Comparison of ENCODE assay signal across 8 cellular contexts in genomic region chr18:79393181-79393598, GRCh38. TPM values are rescaled to one million over a fixed set of nuclear protein-coding genes. Genes with fewer than 3 reads are reported as not detected.
DNase-seq lines count a peak whose midpoint lies in the region; ATAC-seq lines count a peak whose summit lies in the region.

No MANE protein-coding gene starts in this region.

- H3K27me3 Mint-ChIP-seq in activated CD8-positive, alpha-beta memory T cell treated with anti-CD3 and anti-CD28 coated beads, Interleukin-2, amount 10 ng/mL, durations not matched to agents 7 days and 5 days = peaks cover 57% of the 10 kb centered on the region
- peaks cover 24% of the 10 kb centered on the region for H3K27me3 Mint-ChIP-seq in activated T-helper 1 cell treated with anti-CD3 and anti-CD28 coated beads, Interleukin-12 subunit alpha, Interleukin-12 subunit beta, Interleukin-2, Interleukin-4 antibody, amounts not matched to agents 30 ng/mL and 10 ng/mL and 1 ng/mL, durations not matched to agents 14 hours and 24 hours and 36 hours (ENCODE audit: insufficient read depth)
- peaks cover 28% of the 10 kb centered on the region for H3K27me3 Mint-ChIP-seq in stimulated activated naive CD8-positive, alpha-beta T cell treated with anti-CD3 and anti-CD28 coated beads, Interleukin-15, amount 100 ng/mL, for 72 hours

- no peak overlapping the region for H3K27ac Mint-ChIP-seq in activated CD8-positive, alpha-beta memory T cell treated with anti-CD3 and anti-CD28 coated beads, Interleukin-2, amount 10 ng/mL, durations not matched to agents 7 days and 5 days
- peak overlapping the region; percentile 90 for H3K27ac Mint-ChIP-seq in activated T-helper 1 cell treated with anti-CD3 and anti-CD28 coated beads, Interleukin-12 subunit alpha, Interleukin-12 subunit beta, Interleukin-2, Interleukin-4 antibody, amounts not matched to agents 30 ng/mL and 10 ng/mL and 1 ng/mL, durations not matched to agents 14 hours and 24 hours and 36 hours
- H3K27ac Mint-ChIP-seq in stimulated activated naive CD8-positive, alpha-beta T cell treated with anti-CD3 and anti-CD28 coated beads, Interleukin-15, amount 100 ng/mL, for 72 hours = peak overlapping the region; percentile 94 to 98

- CTCF ChIA-PET in activated CD8-positive, alpha-beta memory T cell treated with anti-CD3 and anti-CD28 coated beads, Interleukin-2, amount 10 ng/mL, durations not matched to agents 7 days and 5 days (lab: Charles Lee) = interaction anchor here (1.0 to 5.0 kb wide), 8 partner anchors 12 to 250 kb away, joined by 3 to 34 read pairs (median 4); no protein-coding TSS in a partner anchor

- peak overlapping the region; percentile 66 for H3K4me3 Mint-ChIP-seq in activated CD8-positive, alpha-beta memory T cell treated with anti-CD3 and anti-CD28 coated beads, Interleukin-2, amount 10 ng/mL, durations not matched to agents 7 days and 5 days
- peak overlapping the region; percentile 85 for H3K4me3 Mint-ChIP-seq in activated T-helper 1 cell treated with anti-CD3 and anti-CD28 coated beads, Interleukin-12 subunit alpha, Interleukin-12 subunit beta, Interleukin-2, Interleukin-4 antibody, amounts not matched to agents 30 ng/mL and 10 ng/mL and 1 ng/mL, durations not matched to agents 14 hours and 24 hours and 36 hours
- peak overlapping the region; percentile 90 to 96 for H3K4me3 Mint-ChIP-seq in stimulated activated naive CD8-positive, alpha-beta T cell treated with anti-CD3 and anti-CD28 coated beads, Interleukin-15, amount 100 ng/mL, for 72 hours

- H3K4me1 Mint-ChIP-seq in activated CD8-positive, alpha-beta memory T cell treated with anti-CD3 and anti-CD28 coated beads, Interleukin-2, amount 10 ng/mL, durations not matched to agents 7 days and 5 days = peaks cover 17% of the 10 kb centered on the region
- H3K4me1 Mint-ChIP-seq in activated T-helper 1 cell treated with anti-CD3 and anti-CD28 coated beads, Interleukin-12 subunit alpha, Interleukin-12 subunit beta, Interleukin-2, Interleukin-4 antibody, amounts not matched to agents 30 ng/mL and 10 ng/mL and 1 ng/mL, durations not matched to agents 14 hours and 24 hours and 36 hours (ENCODE audit: low read depth) = peaks cover 14% of the 10 kb centered on the region
- H3K4me1 Mint-ChIP-seq in stimulated activated naive CD8-positive, alpha-beta T cell treated with anti-CD3 and anti-CD28 coated beads, Interleukin-15, amount 100 ng/mL, for 72 hours = peaks cover 30% of the 10 kb centered on the region

- intact Hi-C loops in activated T-helper 1 cell treated with anti-CD3 and anti-CD28 coated beads, Interleukin-12 subunit alpha, Interleukin-12 subunit beta, Interleukin-2, Interleukin-4 antibody, amounts not matched to agents 30 ng/mL and 10 ng/mL and 1 ng/mL, durations not matched to agents 14 hours and 24 hours and 36 hours (cut with micrococcal nuclease) = loop anchor here (10.0 kb wide), 1 partner anchor 562 kb away; the partner anchor contains the start of gene SLC66A2

- peak; percentile 11 for ATAC-seq in activated CD8-positive, alpha-beta memory T cell treated with anti-CD3 and anti-CD28 coated beads, Interleukin-2, amount 10 ng/mL, durations not matched to agents 7 days and 5 days
- ATAC-seq in stimulated activated naive CD8-positive, alpha-beta T cell treated with anti-CD3 and anti-CD28 coated beads, Interleukin-15, amount 100 ng/mL, for 72 hours = no peak
- ATAC-seq in HG03045 (IDR thresholded peaks at IDR 0.05; ENCODE audit: unreplicated experiment) = no peak

- H3K36me3 Mint-ChIP-seq in activated CD8-positive, alpha-beta memory T cell treated with anti-CD3 and anti-CD28 coated beads, Interleukin-2, amount 10 ng/mL, durations not matched to agents 7 days and 5 days = no peaks in the 10 kb centered on the region
- peaks cover 2% of the 10 kb centered on the region for H3K36me3 Mint-ChIP-seq in activated T-helper 1 cell treated with anti-CD3 and anti-CD28 coated beads, Interleukin-12 subunit alpha, Interleukin-12 subunit beta, Interleukin-2, Interleukin-4 antibody, amounts not matched to agents 30 ng/mL and 10 ng/mL and 1 ng/mL, durations not matched to agents 14 hours and 24 hours and 36 hours (ENCODE audit: low read depth)

- no peaks in the 10 kb centered on the region for H3K9me3 Mint-ChIP-seq in activated CD8-positive, alpha-beta memory T cell treated with anti-CD3 and anti-CD28 coated beads, Interleukin-2, amount 10 ng/mL, durations not matched to agents 7 days and 5 days (ENCODE audit: low read depth)
- H3K9me3 Mint-ChIP-seq in activated T-helper 1 cell treated with anti-CD3 and anti-CD28 coated beads, Interleukin-12 subunit alpha, Interleukin-12 subunit beta, Interleukin-2, Interleukin-4 antibody, amounts not matched to agents 30 ng/mL and 10 ng/mL and 1 ng/mL, durations not matched to agents 14 hours and 24 hours and 36 hours = no peaks in the 10 kb centered on the region
- no peaks in the 10 kb centered on the region for H3K9me3 Mint-ChIP-seq in stimulated activated naive CD8-positive, alpha-beta T cell treated with anti-CD3 and anti-CD28 coated beads, Interleukin-15, amount 100 ng/mL, for 72 hours

- no peak for DNase-seq in activated CD8-positive, alpha-beta memory T cell treated with anti-CD3 and anti-CD28 coated beads, Interleukin-2, amount 10 ng/mL, durations not matched to agents 7 days and 5 days
- DNase-seq in activated CD8-positive, alpha-beta memory T cell treated with anti-CD3 and anti-CD28 coated beads for 24 hours = no peak
- DNase-seq in activated T-helper 1 cell treated with anti-CD3 and anti-CD28 coated beads, Interleukin-12 subunit alpha, Interleukin-12 subunit beta, Interleukin-2, Interleukin-4 antibody, amounts not matched to agents 30 ng/mL and 10 ng/mL and 1 ng/mL, durations not matched to agents 14 hours and 24 hours and 36 hours (ENCODE audit: low spot score) = no peak
- peak; percentile 78 for DNase-seq in hepatic stellate cell (ENCODE audit: low spot score)
- DNase-seq in stimulated activated naive CD8-positive, alpha-beta T cell treated with anti-CD3 and anti-CD28 coated beads, Interleukin-15, amount 100 ng/mL, for 72 hours = no peak
- no peak for DNase-seq in HK-2 (ENCODE audit: unreplicated experiment)
- DNase-seq in foreskin melanocyte = no peak

RNA-seq across cellular contexts. Expression of gene NFATC1, which starts 2.5 kb away (rescaled TPM):
- 10 to 100 TPM; 25.7 to 27.8 TPM for total RNA-seq in activated CD8-positive, alpha-beta memory T cell treated with anti-CD3 and anti-CD28 coated beads, Interleukin-2, amount 10 ng/mL, durations not matched to agents 7 days and 5 days
- 102 and 103 TPM in 2 replicates for total RNA-seq in activated T-helper 1 cell treated with anti-CD3 and anti-CD28 coated beads, Interleukin-12 subunit alpha, Interleukin-12 subunit beta, Interleukin-2, Interleukin-4 antibody, amounts not matched to agents 30 ng/mL and 10 ng/mL and 1 ng/mL, durations not matched to agents 14 hours and 24 hours and 36 hours
